In the genomic region with DNA sequence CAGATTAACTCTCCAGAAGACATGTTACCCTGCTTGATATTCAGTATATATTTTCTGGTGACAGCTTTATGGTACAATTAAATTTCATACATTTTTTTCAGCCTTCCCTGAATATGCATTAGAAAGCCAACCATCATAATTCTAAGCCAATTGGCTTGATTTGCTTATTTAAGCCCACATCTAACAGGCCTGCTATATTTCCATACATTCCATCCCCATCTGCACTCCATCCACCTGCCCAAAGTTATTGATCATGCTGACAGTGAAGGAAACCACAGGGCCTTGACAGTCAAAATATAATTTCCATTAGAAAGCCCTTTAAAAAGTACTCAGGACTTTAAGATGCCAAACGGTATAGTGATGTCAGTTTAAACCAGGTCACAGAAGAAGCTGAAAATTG, we compare ENCODE assay signal across 23 cellular contexts.
"Had no signal": no experiment of that assay in that cellular context is flagged by ENCODE, and none has a peak within 500 bp of the region (broad histone marks: within the 10 kb centered on the region; RNA-seq: fewer than 3 reads in every experiment).

No MANE protein-coding gene starts in this region.

- ATAC-seq: gastrocnemius medialis; left lobe of liver; mucosa of descending colon; psoas muscle; right cardiac atrium; stimulated activated memory B cell treated with anti-CD40 and anti-IgM and Interleukin-4, amounts not matched to agents 10 μg/mL and 1 μg/mL and 100 μg/mL, for 72 hours; stimulated activated naive CD8-positive, alpha-beta T cell treated with anti-CD3 and anti-CD28 coated beads, Interleukin-15, Interleukin-2, amounts not matched to agents 100 U/mL and 50 U/mL, for 24 hours had no signal

- H3K4me3 ChIP-seq: dorsolateral prefrontal cortex, gastrocnemius medialis, lung, mucosa of descending colon, ovary, psoas muscle, skin epidermis, spleen, testis, tibial artery had no signal

- H3K36me3 ChIP-seq: gastrocnemius medialis, ovary, spleen, tibial artery had no signal

- H3K9me3 ChIP-seq: gastrocnemius medialis, mucosa of descending colon, ovary, psoas muscle, spleen, testis, tibial artery had no signal

- DNase-seq: dorsolateral prefrontal cortex; effector CD4-positive, alpha-beta T cell; foreskin fibroblast; gastrocnemius medialis; head of caudate nucleus; mucosa of descending colon; naive B cell; nephron progenitor cell; occipital lobe; ovary; posterior cingulate gyrus; psoas muscle; right cardiac atrium; spleen; stimulated activated CD4-positive, alpha-beta T cell treated with anti-CD3 and anti-CD28 coated beads, Interleukin-4, amount 100 ng/mL, for 4 hours; stimulated activated naive CD8-positive, alpha-beta T cell treated with anti-CD3 and anti-CD28 coated beads, Interleukin-15, Interleukin-2, amounts not matched to agents 100 U/mL and 50 U/mL, for 24 hours; substantia nigra; testis; tibial artery had no signal

- H3K27ac ChIP-seq: dorsolateral prefrontal cortex, gastrocnemius medialis, ovary, psoas muscle, skin epidermis, spleen, testis, tibial artery had no signal

- H3K4me1 ChIP-seq: gastrocnemius medialis, psoas muscle, spleen, testis had no signal

- H3K27me3 ChIP-seq: dorsolateral prefrontal cortex, gastrocnemius medialis, ovary, spleen, testis, tibial artery had no signal
